In genomic region chr5:134464988-134465855, GRCh38 we compare ENCODE assay signal across 8 cellular contexts. TPM values are rescaled to one million over a fixed set of nuclear protein-coding genes. Genes with fewer than 3 reads are reported as not detected.
A peak's percentile ranks its signal among the peaks of the same experiment; 100 is the strongest.
DNase-seq lines count a peak whose midpoint lies in the region; ATAC-seq and TF ChIP-seq lines count a peak whose summit lies in the region.

No MANE protein-coding gene starts in this region.

- H3K36me3 Mint-ChIP-seq in glutamatergic neuron (ENCODE audit: unreplicated experiment) = no peaks in the 10 kb centered on the region

- H3K4me1 Mint-ChIP-seq in stimulated activated naive CD8-positive, alpha-beta T cell treated with anti-CD3 and anti-CD28 coated beads, Interleukin-15, amount 100 ng/mL, for 72 hours = peaks cover 23% of the 10 kb centered on the region
- peaks cover 5% of the 10 kb centered on the region for H3K4me1 Mint-ChIP-seq in glutamatergic neuron (ENCODE audit: low read depth, unreplicated experiment)

- CTCF ChIA-PET in PC-9 (lab: Charles Lee) = interaction anchor here (1.0 to 2.0 kb wide), 3 partner anchors 44 to 60 kb away, joined by 4 to 5 read pairs (median 5); no protein-coding TSS in a partner anchor

- no peak for TF ChIP-seq CTCF in C4-2B (conservative IDR thresholded peaks at IDR 0.05)
- TF ChIP-seq CTCF in PC-9 (conservative IDR thresholded peaks at IDR 0.05) = no peak
- TF ChIP-seq CTCF in glutamatergic neuron (IDR thresholded peaks at IDR 0.05; ENCODE audit: partially characterized antibody, unreplicated experiment) = no peak

- peak overlapping the region in 1 of 2 donors; percentile 84 for H3K27ac Mint-ChIP-seq in stimulated activated naive CD8-positive, alpha-beta T cell treated with anti-CD3 and anti-CD28 coated beads, Interleukin-15, amount 100 ng/mL, for 72 hours
- no peak overlapping the region for H3K27ac Mint-ChIP-seq in glutamatergic neuron (ENCODE audit: unreplicated experiment)

- H3K9me2 ChIP-seq in PC-9 (ENCODE audit: insufficient read depth) = no peaks in the 10 kb centered on the region

- no peaks in the 10 kb centered on the region for H3K27me3 Mint-ChIP-seq in stimulated activated naive CD8-positive, alpha-beta T cell treated with anti-CD3 and anti-CD28 coated beads, Interleukin-15, amount 100 ng/mL, for 72 hours
- H3K27me3 Mint-ChIP-seq in glutamatergic neuron (ENCODE audit: unreplicated experiment) = peaks cover 8% of the 10 kb centered on the region

- no peaks in the 10 kb centered on the region for H3K79me2 ChIP-seq in PC-9 (ENCODE audit: low read depth)

- H2AFZ ChIP-seq in PC-9 = no peak overlapping the region

- no peaks in the 10 kb centered on the region for H4K20me1 ChIP-seq in PC-9 (ENCODE audit: insufficient read depth)

- peaks cover 25% of the 10 kb centered on the region for H3K4me1 ChIP-seq in PC-9 (replicated peaks; ENCODE audit: insufficient read depth)

- intact Hi-C loops in PC-9 (cut with micrococcal nuclease; ENCODE audit: unreplicated experiment) = no loop called here
- intact Hi-C loops in left cardiac atrium (cut with DNase I) = loop anchor here in 1 of 2 donors (5.0 kb wide), 1 partner anchor 57 kb away; no protein-coding TSS in a partner anchor

- H3K4me3 Mint-ChIP-seq in stimulated activated naive CD8-positive, alpha-beta T cell treated with anti-CD3 and anti-CD28 coated beads, Interleukin-15, amount 100 ng/mL, for 72 hours = peak overlapping the region; percentile 83 to 88
- no peak overlapping the region for H3K4me3 Mint-ChIP-seq in glutamatergic neuron (ENCODE audit: unreplicated experiment)

- DNase-seq in PC-9 (no peak), left cardiac atrium (peak; percentile 43), globus pallidus (ENCODE audit: low spot score) (no peak), glutamatergic neuron (no peak)
- DNase-seq in stimulated activated naive CD8-positive, alpha-beta T cell treated with anti-CD3 and anti-CD28 coated beads, Interleukin-15, amount 100 ng/mL, for 72 hours = no peak

- no peaks in the 10 kb centered on the region for H3K9me3 Mint-ChIP-seq in stimulated activated naive CD8-positive, alpha-beta T cell treated with anti-CD3 and anti-CD28 coated beads, Interleukin-15, amount 100 ng/mL, for 72 hours
- H3K9me3 Mint-ChIP-seq in glutamatergic neuron (ENCODE audit: unreplicated experiment) = peaks cover 5% of the 10 kb centered on the region

- H3K4me2 ChIP-seq in PC-9 = peak overlapping the region; percentile 94

- peak; percentile 27 for ATAC-seq in GM21737 (IDR thresholded peaks at IDR 0.05; ENCODE audit: unreplicated experiment)
- ATAC-seq in left cardiac atrium = no peak
- ATAC-seq in stimulated activated naive CD8-positive, alpha-beta T cell treated with anti-CD3 and anti-CD28 coated beads, Interleukin-15, amount 100 ng/mL, for 72 hours = peak; percentile 42
- ATAC-seq in GM19324 (IDR thresholded peaks at IDR 0.05; ENCODE audit: low FRiP score, unreplicated experiment) = no peak

- H3K27ac ChIP-seq in C4-2B = peak overlapping the region; percentile 89
- peak overlapping the region; percentile 85 for H3K27ac ChIP-seq in PC-9

- BruUV-seq in PC-9 (replicated peaks; lab: Mats Ljungman, UMichigan) = no TSS peak

- no peaks in the 10 kb centered on the region for H3K36me3 ChIP-seq in PC-9 (ENCODE audit: low read depth)

- no peaks in the 10 kb centered on the region for H3K27me3 ChIP-seq in PC-9 (ENCODE audit: insufficient read depth, low read depth)

- no peaks in the 10 kb centered on the region for H3K9me3 ChIP-seq in PC-9 (ENCODE audit: insufficient read depth, low read depth)

- H3F3A ChIP-seq in PC-9 (ENCODE audit: insufficient read depth, low read depth) = peaks cover 24% of the 10 kb centered on the region; the same call in 1 of the 2 replicates

- POLR2A ChIA-PET in PC-9 (lab: Charles Lee; ENCODE audit: unreplicated experiment) = interaction anchor here (1.3 kb wide), 1 partner anchor 38 kb away, joined by 14 read pairs; no protein-coding TSS in a partner anchor

- peak overlapping the region; percentile 58; the same call in 1 of the 2 replicates for H3K4me3 ChIP-seq in PC-9

RNA-seq across cellular contexts. Expression of gene CDKN2AIPNL, which starts 53.5 kb away (rescaled TPM):
- total RNA-seq in PC-9 (2021) = 35.3 and 36.1 TPM in 2 replicates
- total RNA-seq in left cardiac atrium = 10 to 100 TPM; 29.1 to 34.4 TPM
- total RNA-seq in glutamatergic neuron (ENCODE audit: unreplicated experiment) = 41.3 TPM

Comparison
In these comparisons a context has a peak if more than half of its experiments do, and no peak if none do; other contexts are left out.
1. ATAC-seq: peak in GM21737 (single experiment) and stimulated activated naive CD8-positive, alpha-beta T cell treated with anti-CD3 and anti-CD28 coated beads, Interleukin-15, amount 100 ng/mL, for 72 hours (single experiment); none in left cardiac atrium (0 of 2) and GM19324 (single experiment).